20 cellular contexts compared by ENCODE assay signal in the genomic region with DNA sequence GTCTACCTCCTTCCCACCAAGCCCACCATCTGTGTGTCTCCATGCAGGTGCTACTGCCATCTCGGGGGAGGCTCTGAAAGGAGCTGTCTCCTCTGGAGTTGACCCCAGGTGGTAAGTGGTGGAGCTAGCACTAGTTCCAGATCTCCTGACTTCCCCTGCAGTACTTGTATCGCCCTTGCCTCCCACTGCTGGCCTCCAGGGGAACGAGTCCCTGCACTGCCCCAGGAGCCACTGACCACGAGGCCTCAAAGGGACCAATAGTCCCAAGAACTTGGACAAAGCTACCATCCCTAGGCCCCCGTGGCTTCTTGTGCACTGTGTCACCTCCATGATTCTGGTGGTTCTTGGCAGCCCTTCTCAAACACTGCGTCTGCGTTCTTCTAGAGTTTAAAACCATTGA.
"Had no signal": no experiment of that assay in that cellular context is flagged by ENCODE, and none has a peak within 500 bp of the region (broad histone marks: within the 10 kb centered on the region; RNA-seq: fewer than 3 reads in every experiment).

No MANE protein-coding gene starts in this region.

- H3K4me1 ChIP-seq: SJSA1 had no signal

- H3K27me3 ChIP-seq: SJSA1 had no signal

- H3K9ac ChIP-seq: KMS-11 had no signal

- H3K36me3 ChIP-seq: SJSA1 had no signal

- H3K4me2 ChIP-seq: KMS-11 had no signal

- H3K4me3 ChIP-seq: SJSA1, SK-N-MC had no signal

- DNase-seq: IMR-90, Kasumi-1, MM.1S, NCI-H1092 treated with DMSO at 0.1 percent for 48 hours, NCI-H1436, NCI-H187, NCI-H2029, NCI-H2081 treated with DMSO at 0.1 percent for 48 hours, NCI-H2171, NCI-H226, NCI-H446, NCI-H510A, NCI-H524 treated with DMSO at 0.1 percent for 48 hours, NCI-H774, Right ventricle myocardium superior, RPMI8226, SIG-M5 had no signal

- H3K27ac ChIP-seq: KMS-11, SJSA1, SK-N-MC had no signal

- H3K9me3 ChIP-seq: SJSA1 had no signal
